Comparison of ENCODE assay signal across 2 cellular contexts in genomic region chr2:109386004-109386695, GRCh38.
TF ChIP-seq lines count a peak whose summit lies in the region.

No MANE protein-coding gene starts in this region.

TF ChIP-seq in GM23338, 12 proteins besides CTCF, POLR2A, EP300 and RAD21:
- TF ChIP-seq, protein P1, sequence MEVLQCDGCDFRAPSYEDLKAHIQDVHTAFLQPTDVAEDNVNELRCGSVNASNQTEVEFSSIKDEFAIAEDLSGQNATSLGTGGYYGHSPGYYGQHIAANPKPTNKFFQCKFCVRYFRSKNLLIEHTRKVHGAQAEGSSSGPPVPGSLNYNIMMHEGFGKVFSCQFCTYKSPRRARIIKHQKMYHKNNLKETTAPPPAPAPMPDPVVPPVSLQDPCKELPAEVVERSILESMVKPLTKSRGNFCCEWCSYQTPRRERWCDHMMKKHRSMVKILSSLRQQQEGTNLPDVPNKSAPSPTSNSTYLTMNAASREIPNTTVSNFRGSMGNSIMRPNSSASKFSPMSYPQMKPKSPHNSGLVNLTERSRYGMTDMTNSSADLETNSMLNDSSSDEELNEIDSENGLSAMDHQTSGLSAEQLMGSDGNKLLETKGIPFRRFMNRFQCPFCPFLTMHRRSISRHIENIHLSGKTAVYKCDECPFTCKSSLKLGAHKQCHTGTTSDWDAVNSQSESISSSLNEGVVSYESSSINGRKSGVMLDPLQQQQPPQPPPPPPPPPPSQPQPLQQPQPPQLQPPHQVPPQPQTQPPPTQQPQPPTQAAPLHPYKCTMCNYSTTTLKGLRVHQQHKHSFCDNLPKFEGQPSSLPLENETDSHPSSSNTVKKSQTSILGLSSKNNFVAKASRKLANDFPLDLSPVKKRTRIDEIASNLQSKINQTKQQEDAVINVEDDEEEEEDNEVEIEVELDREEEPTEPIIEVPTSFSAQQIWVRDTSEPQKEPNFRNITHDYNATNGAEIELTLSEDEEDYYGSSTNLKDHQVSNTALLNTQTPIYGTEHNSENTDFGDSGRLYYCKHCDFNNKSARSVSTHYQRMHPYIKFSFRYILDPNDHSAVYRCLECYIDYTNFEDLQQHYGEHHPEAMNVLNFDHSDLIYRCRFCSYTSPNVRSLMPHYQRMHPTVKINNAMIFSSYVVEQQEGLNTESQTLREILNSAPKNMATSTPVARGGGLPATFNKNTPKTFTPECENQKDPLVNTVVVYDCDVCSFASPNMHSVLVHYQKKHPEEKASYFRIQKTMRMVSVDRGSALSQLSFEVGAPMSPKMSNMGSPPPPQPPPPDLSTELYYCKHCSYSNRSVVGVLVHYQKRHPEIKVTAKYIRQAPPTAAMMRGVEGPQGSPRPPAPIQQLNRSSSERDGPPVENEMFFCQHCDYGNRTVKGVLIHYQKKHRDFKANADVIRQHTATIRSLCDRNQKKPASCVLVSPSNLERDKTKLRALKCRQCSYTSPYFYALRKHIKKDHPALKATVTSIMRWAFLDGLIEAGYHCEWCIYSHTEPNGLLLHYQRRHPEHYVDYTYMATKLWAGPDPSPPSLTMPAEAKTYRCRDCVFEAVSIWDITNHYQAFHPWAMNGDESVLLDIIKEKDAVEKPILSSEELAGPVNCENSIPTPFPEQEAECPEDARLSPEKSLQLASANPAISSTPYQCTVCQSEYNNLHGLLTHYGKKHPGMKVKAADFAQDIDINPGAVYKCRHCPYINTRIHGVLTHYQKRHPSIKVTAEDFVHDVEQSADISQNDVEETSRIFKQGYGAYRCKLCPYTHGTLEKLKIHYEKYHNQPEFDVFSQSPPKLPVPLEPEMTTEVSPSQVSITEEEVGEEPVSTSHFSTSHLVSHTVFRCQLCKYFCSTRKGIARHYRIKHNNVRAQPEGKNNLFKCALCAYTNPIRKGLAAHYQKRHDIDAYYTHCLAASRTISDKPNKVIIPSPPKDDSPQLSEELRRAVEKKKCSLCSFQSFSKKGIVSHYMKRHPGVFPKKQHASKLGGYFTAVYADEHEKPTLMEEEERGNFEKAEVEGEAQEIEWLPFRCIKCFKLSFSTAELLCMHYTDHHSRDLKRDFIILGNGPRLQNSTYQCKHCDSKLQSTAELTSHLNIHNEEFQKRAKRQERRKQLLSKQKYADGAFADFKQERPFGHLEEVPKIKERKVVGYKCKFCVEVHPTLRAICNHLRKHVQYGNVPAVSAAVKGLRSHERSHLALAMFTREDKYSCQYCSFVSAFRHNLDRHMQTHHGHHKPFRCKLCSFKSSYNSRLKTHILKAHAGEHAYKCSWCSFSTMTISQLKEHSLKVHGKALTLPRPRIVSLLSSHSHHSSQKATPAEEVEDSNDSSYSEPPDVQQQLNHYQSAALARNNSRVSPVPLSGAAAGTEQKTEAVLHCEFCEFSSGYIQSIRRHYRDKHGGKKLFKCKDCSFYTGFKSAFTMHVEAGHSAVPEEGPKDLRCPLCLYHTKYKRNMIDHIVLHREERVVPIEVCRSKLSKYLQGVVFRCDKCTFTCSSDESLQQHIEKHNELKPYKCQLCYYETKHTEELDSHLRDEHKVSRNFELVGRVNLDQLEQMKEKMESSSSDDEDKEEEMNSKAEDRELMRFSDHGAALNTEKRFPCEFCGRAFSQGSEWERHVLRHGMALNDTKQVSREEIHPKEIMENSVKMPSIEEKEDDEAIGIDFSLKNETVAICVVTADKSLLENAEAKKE (CRISPR knock-in tag; IDR thresholded peaks at IDR 0.05) = no peak
- TF ChIP-seq STAT1 (IDR thresholded peaks at IDR 0.05; ENCODE audit: unreplicated experiment) (no peak), EZH2 (IDR thresholded peaks at IDR 0.05; ENCODE audit: low read depth, unreplicated experiment) (no peak), ZNF331 (CRISPR knock-in tag; IDR thresholded peaks at IDR 0.05; ENCODE audit: low read depth) (no peak), POLR2AphosphoS5 (IDR thresholded peaks at IDR 0.05; ENCODE audit: low read depth) (no peak), ZNF114 (CRISPR knock-in tag; IDR thresholded peaks at IDR 0.05) (no peak), EZH2phosphoT487 (IDR thresholded peaks at IDR 0.05; ENCODE audit: unreplicated experiment) (no peak), NANOG (IDR thresholded peaks at IDR 0.05; ENCODE audit: borderline replicate concordance) (no peak)
- TF ChIP-seq, protein P2, sequence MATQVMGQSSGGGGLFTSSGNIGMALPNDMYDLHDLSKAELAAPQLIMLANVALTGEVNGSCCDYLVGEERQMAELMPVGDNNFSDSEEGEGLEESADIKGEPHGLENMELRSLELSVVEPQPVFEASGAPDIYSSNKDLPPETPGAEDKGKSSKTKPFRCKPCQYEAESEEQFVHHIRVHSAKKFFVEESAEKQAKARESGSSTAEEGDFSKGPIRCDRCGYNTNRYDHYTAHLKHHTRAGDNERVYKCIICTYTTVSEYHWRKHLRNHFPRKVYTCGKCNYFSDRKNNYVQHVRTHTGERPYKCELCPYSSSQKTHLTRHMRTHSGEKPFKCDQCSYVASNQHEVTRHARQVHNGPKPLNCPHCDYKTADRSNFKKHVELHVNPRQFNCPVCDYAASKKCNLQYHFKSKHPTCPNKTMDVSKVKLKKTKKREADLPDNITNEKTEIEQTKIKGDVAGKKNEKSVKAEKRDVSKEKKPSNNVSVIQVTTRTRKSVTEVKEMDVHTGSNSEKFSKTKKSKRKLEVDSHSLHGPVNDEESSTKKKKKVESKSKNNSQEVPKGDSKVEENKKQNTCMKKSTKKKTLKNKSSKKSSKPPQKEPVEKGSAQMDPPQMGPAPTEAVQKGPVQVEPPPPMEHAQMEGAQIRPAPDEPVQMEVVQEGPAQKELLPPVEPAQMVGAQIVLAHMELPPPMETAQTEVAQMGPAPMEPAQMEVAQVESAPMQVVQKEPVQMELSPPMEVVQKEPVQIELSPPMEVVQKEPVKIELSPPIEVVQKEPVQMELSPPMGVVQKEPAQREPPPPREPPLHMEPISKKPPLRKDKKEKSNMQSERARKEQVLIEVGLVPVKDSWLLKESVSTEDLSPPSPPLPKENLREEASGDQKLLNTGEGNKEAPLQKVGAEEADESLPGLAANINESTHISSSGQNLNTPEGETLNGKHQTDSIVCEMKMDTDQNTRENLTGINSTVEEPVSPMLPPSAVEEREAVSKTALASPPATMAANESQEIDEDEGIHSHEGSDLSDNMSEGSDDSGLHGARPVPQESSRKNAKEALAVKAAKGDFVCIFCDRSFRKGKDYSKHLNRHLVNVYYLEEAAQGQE (IDR thresholded peaks at IDR 0.05; ENCODE audit: unreplicated experiment) = no peak

TF ChIP-seq in K562, 482 proteins besides CTCF, POLR2A, EP300 and RAD21:
- peak; percentile 42 for TF ChIP-seq ZBTB40 (IDR thresholded peaks at IDR 0.05)
- TF ChIP-seq ZBTB40 (CRISPR knock-in tag; IDR thresholded peaks at IDR 0.05) = no peak
- no peak for TF ChIP-seq NR2F6 (CRISPR knock-in tag; IDR thresholded peaks at IDR 0.05)
TF ChIP-seq in K562: peak in this region for 1.
